ENCODE assay signal across 11 cellular contexts in the genomic region with DNA sequence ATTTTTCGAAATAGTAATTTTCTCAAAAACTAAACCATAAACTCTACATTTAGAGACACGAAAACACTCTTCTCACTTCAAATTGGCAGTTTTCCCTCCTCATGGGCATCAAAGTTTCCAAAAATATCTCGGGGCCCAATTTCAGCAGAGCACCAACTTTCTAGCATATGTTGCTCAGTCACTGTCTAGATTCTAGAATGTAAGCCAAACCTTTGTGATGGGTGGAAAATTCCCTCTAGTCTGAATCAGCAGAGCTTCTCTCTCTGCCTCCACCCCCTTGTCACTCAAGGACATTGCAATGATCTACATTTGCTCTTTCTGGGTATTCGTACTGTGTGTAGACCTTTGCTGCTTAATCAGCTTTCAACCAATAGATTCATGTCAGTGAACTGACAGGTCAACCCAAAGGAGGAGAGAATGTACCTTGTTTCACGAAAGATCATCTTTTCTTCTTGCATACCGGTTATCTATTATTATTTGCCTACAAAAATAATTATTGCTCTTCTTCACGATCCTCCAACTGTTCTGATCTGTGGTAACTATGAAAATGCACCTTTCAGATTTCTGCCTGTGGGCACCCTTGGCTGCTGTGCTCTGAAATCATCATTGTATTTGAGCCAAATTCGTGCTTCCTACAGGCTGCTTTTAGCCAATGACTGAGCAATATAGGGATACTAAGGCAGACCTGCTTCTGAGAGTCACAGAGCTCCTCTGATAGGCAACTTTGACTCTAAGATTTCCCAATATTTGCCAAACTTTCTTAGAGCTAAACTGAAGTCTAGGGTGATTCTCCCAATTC. TPM values are rescaled to one million over a fixed set of nuclear protein-coding genes. Genes with fewer than 3 reads are reported as not detected.
A peak's percentile ranks its signal among the peaks of the same experiment; 100 is the strongest.
DNase-seq lines count a peak whose midpoint lies in the region; ATAC-seq lines count a peak whose summit lies in the region.
"Had no signal": no experiment of that assay in that cellular context is flagged by ENCODE, and none has a peak within 500 bp of the region (broad histone marks: within the 10 kb centered on the region; RNA-seq: fewer than 3 reads in every experiment).

No MANE protein-coding gene starts in this region.

- H3K36me3 ChIP-seq in mesenchymal stem cell (ENCODE audit: control insufficient read depth in 1 of 2, insufficient read depth in 2 of 2, low read depth in 1 of 2, low read length in 2 of 2) = no peaks in the 10 kb centered on the region
- H3K36me3 ChIP-seq: lower lobe of right lung, pancreas had no signal

- no peak overlapping the region for H3K14ac ChIP-seq in mesenchymal stem cell (ENCODE audit: low read length in 2 of 2)

- H2AK5ac ChIP-seq in mesenchymal stem cell (ENCODE audit: low read length, severe bottlenecking) = peak overlapping the region; percentile 32

- H3K18ac ChIP-seq in mesenchymal stem cell (ENCODE audit: low read depth in 1 of 2, low read length in 2 of 2) = no peak overlapping the region

- H2BK5ac ChIP-seq in mesenchymal stem cell (ENCODE audit: low read depth, low read length, poor library complexity, severe bottlenecking) = no peak overlapping the region

- no peak overlapping the region for H2AFZ ChIP-seq in mesenchymal stem cell (ENCODE audit: low read depth, low read length)

- H3K27ac ChIP-seq in angular gyrus (ENCODE audit: low read depth, low read length) (peak overlapping the region; percentile 16), mesenchymal stem cell (ENCODE audit: low read length, poor library complexity, severe bottlenecking) (no peak overlapping the region)
- H3K27ac ChIP-seq: lower lobe of right lung, pancreas had no signal

- no peak overlapping the region for H2BK15ac ChIP-seq in mesenchymal stem cell (ENCODE audit: low read depth, poor library complexity, severe bottlenecking)

- peaks cover 7% of the 10 kb centered on the region for H3K4me1 ChIP-seq in mesenchymal stem cell (ENCODE audit: control insufficient read depth, insufficient read depth, low read depth, low read length)

- WGBS in mesenchymal stem cell = 92% methylated on average over 8 of the region's 8 CpGs

- no peak overlapping the region for H3K9ac ChIP-seq in mesenchymal stem cell (ENCODE audit: low read length)

- H2BK120ac ChIP-seq in mesenchymal stem cell (ENCODE audit: low read depth, low read length) = no peak overlapping the region

- H2BK12ac ChIP-seq in mesenchymal stem cell (ENCODE audit: low read length in 2 of 2) = no peak overlapping the region

- no peak overlapping the region for H3K4me2 ChIP-seq in mesenchymal stem cell (ENCODE audit: low read length, poor library complexity, severe bottlenecking)

- no peak overlapping the region for H4K91ac ChIP-seq in mesenchymal stem cell (ENCODE audit: low read length)

- H3K27me3 ChIP-seq in mesenchymal stem cell (ENCODE audit: control insufficient read depth in 1 of 2, insufficient read depth in 1 of 2, low read length in 2 of 2) = no peaks in the 10 kb centered on the region
- H3K27me3 ChIP-seq: pancreas had no signal

- no peak overlapping the region for H3K4ac ChIP-seq in mesenchymal stem cell (ENCODE audit: low read depth in 1 of 2, low read length in 2 of 2)

- H3K4me3 ChIP-seq in mesenchymal stem cell (ENCODE audit: insufficient read depth in 1 of 2, low read depth in 1 of 2, low read length in 2 of 2) = no peak overlapping the region
- H3K4me3 ChIP-seq: lower lobe of right lung, pancreas had no signal

- ATAC-seq in GM21526 (IDR thresholded peaks at IDR 0.05; ENCODE audit: low FRiP score, unreplicated experiment) = no peak
- ATAC-seq: lower lobe of right lung, pancreas had no signal

- DNase-seq in AG08396 (ENCODE audit: low spot score) = peak; percentile 7
- DNase-seq in GM03348 (ENCODE audit: low spot score) = peak; percentile 75
- no peak for DNase-seq in mesenchymal stem cell
- DNase-seq in NCI-H1417 treated with DMSO at 0.1 percent for 48 hours (lab: John Stamatoyannopoulos, UW) = no peak
- DNase-seq in GM19240 (ENCODE audit: insufficient read length, low spot score) = no peak
- DNase-seq: lower lobe of right lung; NCI-H1436 treated with DMSO at 0.1 percent for 48 hours; pancreas; stimulated activated naive CD4-positive, alpha-beta T cell treated with Interleukin-2 at 50 U/mL for 16 hours had no signal

- H3K23ac ChIP-seq in mesenchymal stem cell (ENCODE audit: low read length in 2 of 2) = no peak overlapping the region

- no peak overlapping the region for H4K8ac ChIP-seq in mesenchymal stem cell (ENCODE audit: low read length)

- no peaks in the 10 kb centered on the region for H3K9me3 ChIP-seq in mesenchymal stem cell (ENCODE audit: control insufficient read depth, low read length)
- H3K9me3 ChIP-seq: lower lobe of right lung, pancreas had no signal

- no peaks in the 10 kb centered on the region for H3K79me1 ChIP-seq in mesenchymal stem cell (replicated peaks; ENCODE audit: low read length, poor library complexity, severe bottlenecking)

RNA-seq across cellular contexts. Expression of a gene that starts 38.7 kb away (rescaled TPM):
- 33.6 TPM for polyA plus RNA-seq in mesenchymal stem cell (2013, experiment 1 of 2)
- 34.7 TPM for polyA plus RNA-seq in mesenchymal stem cell (2013, experiment 2 of 2)

Comparison
In these comparisons a context has a peak if more than half of its experiments do, and no peak if none do; other contexts are left out.
1. DNase-seq: peak in AG08396 (single experiment) and GM03348 (single experiment); none in mesenchymal stem cell (single experiment), NCI-H1417 treated with DMSO at 0.1 percent for 48 hours (single experiment) and GM19240 (single experiment).